Comparison of ENCODE assay signal across 8 cellular contexts in genomic region chr12:12722351-12723146, GRCh38. TPM values are rescaled to one million over a fixed set of nuclear protein-coding genes. Genes with fewer than 3 reads are reported as not detected.
DNase-seq lines count a peak whose midpoint lies in the region; ATAC-seq, FAIRE-seq and TF ChIP-seq lines count a peak whose summit lies in the region.

No MANE protein-coding gene starts in this region.

- peak overlapping the region in 1 of 2 experiments; percentile 94; a peak in 2 of 4 replicates for H3K9ac ChIP-seq in K562 (ENCODE audit: insufficient read depth in 1 of 2, low read depth in 2 of 2, low read length in 2 of 2)
- peak overlapping the region; percentile 97 for H3K9ac ChIP-seq in mesenchymal stem cell (ENCODE audit: low read length)

- no peak overlapping the region for H3K4ac ChIP-seq in mesenchymal stem cell (ENCODE audit: low read depth in 1 of 2, low read length in 2 of 2)

- no peak overlapping the region for H3K18ac ChIP-seq in mesenchymal stem cell (ENCODE audit: low read depth in 1 of 2, low read length in 2 of 2)

- no peak overlapping the region for H4K8ac ChIP-seq in mesenchymal stem cell (ENCODE audit: low read length)

- no peaks in the 10 kb centered on the region for H4K20me1 ChIP-seq in K562 (replicated peaks; ENCODE audit: control insufficient read depth, insufficient read depth, low read length)

- no peak for ATAC-seq in K562

- peaks cover 36% of the 10 kb centered on the region for H3K36me3 ChIP-seq in K562 (ENCODE audit: control insufficient read depth, insufficient read depth, low read length)
- H3K36me3 ChIP-seq in mesenchymal stem cell (ENCODE audit: control insufficient read depth in 1 of 2, insufficient read depth in 2 of 2, low read depth in 1 of 2, low read length in 2 of 2): peaks cover 0 to 35% of the 10 kb centered on the region in 2 experiments

- H3K79me1 ChIP-seq in mesenchymal stem cell (replicated peaks; ENCODE audit: low read length, poor library complexity, severe bottlenecking): peaks cover 3% of the 10 kb centered on the region

- peak overlapping the region; percentile 69 for H3K4me2 ChIP-seq in K562 (ENCODE audit: insufficient read depth, low read length)
- H3K4me2 ChIP-seq in mesenchymal stem cell (ENCODE audit: low read length, poor library complexity, severe bottlenecking): no peak overlapping the region

- no peak for TF ChIP-seq CTCF in K562 (IDR thresholded peaks at IDR 0.05 in 2 of 3, conservative IDR thresholded peaks at IDR 0.05 in 1 of 3; ENCODE audit: insufficient read depth in 2 of 3, low read depth in 1 of 3, low read length in 3 of 3)

- no peak overlapping the region for H3K14ac ChIP-seq in mesenchymal stem cell (ENCODE audit: low read length in 2 of 2)

- no peak overlapping the region for H2AFZ ChIP-seq in K562 (ENCODE audit: low read depth, low read length)
- H2AFZ ChIP-seq in mesenchymal stem cell (ENCODE audit: low read depth, low read length): no peak overlapping the region

- intact Hi-C loops in K562 (cut with micrococcal nuclease): no loop called here

- H3K79me2 ChIP-seq in K562 (ENCODE audit: control insufficient read depth, insufficient read depth, low read length): peaks cover 88% of the 10 kb centered on the region

- FAIRE-seq in K562 (lab: Jason Lieb, UNC): peak; percentile 69

- in situ Hi-C loops in K562 (cut with MboI): loop anchor here (25.0 kb wide), 1 partner anchor 1160 kb away; no protein-coding TSS in a partner anchor

- no peak overlapping the region for H3K23ac ChIP-seq in mesenchymal stem cell (ENCODE audit: low read length in 2 of 2)

- 3% methylated on average over 3 of the region's 3 CpGs for WGBS in K562 (ENCODE audit: insufficient coverage, low coverage, missing lambda C conversion rate)
- 82% methylated on average over 1 of the region's 3 CpGs for WGBS in mesenchymal stem cell

- no peak overlapping the region for H2BK15ac ChIP-seq in mesenchymal stem cell (ENCODE audit: low read depth, poor library complexity, severe bottlenecking)

- peak overlapping the region; percentile 57; the same call in 1 of the 2 replicates for H3K4me3 ChIP-seq in K562
- H3K4me3 ChIP-seq in mesenchymal stem cell (ENCODE audit: insufficient read depth in 1 of 2, low read depth in 1 of 2, low read length in 2 of 2): peak overlapping the region in 1 of 2 experiments; percentile 85

- H4K91ac ChIP-seq in mesenchymal stem cell (ENCODE audit: low read length): no peak overlapping the region

- no peak for TF ChIP-seq POLR2A in K562 (conservative IDR thresholded peaks at IDR 0.05)

- H3K9me1 ChIP-seq in K562 (ENCODE audit: control insufficient read depth, insufficient read depth, low read length): no peaks in the 10 kb centered on the region

- peaks cover 8 to 18% of the 10 kb centered on the region in 2 experiments; a peak in 2 of 5 replicates for H3K4me1 ChIP-seq in K562 (replicated peaks in 1 of 2; ENCODE audit: control insufficient read depth in 2 of 2, insufficient read depth in 2 of 2, low read length in 2 of 2)
- peaks cover 9% of the 10 kb centered on the region for H3K4me1 ChIP-seq in mesenchymal stem cell (ENCODE audit: control insufficient read depth, insufficient read depth, low read depth, low read length)

- TF ChIP-seq RAD21 in K562 (CRISPR knock-in tag; conservative IDR thresholded peaks at IDR 0.05 in 1 of 2, IDR thresholded peaks at IDR 0.05 in 1 of 2): no peak

- POLR2A ChIA-PET in K562 (lab: Yijun Ruan, JAX): interaction anchor here (0.7 to 1.7 kb wide), 3 partner anchors 32 to 366 kb away, joined by 3 to 4 read pairs (median 4); partner anchors contain the start of gene BORCS5

- CTCF ChIA-PET in K562 (lab: Yijun Ruan, JAX; ENCODE audit: low intra/inter-chr PET ratio): no interaction called here

- no peak overlapping the region for H2AK5ac ChIP-seq in mesenchymal stem cell (ENCODE audit: low read length, severe bottlenecking)

- DNase-seq in SIG-M5 treated with dmso at 0.1 percent for 504 hours (lab: John Stamatoyannopoulos, UW; ENCODE audit: unreplicated experiment) (peak; percentile 70), SIG-M5 (lab: John Stamatoyannopoulos, UW) (no peak), NCI-H345 (lab: John Stamatoyannopoulos, UW) (peak; percentile 47), K562 (ENCODE audit: extremely low read depth in 1 of 4, low spot score in 3 of 4) (no peak), mesenchymal stem cell (peak; percentile 56), iPS-NIHi7 (ENCODE audit: extremely low spot score) (no peak), SKM-1 (lab: John Stamatoyannopoulos, UW; ENCODE audit: unreplicated experiment) (no peak), Ammon's horn (ENCODE audit: low spot score) (no peak)

- no peak overlapping the region for H2BK5ac ChIP-seq in mesenchymal stem cell (ENCODE audit: low read depth, low read length, poor library complexity, severe bottlenecking)

- no peaks in the 10 kb centered on the region for H3K27me3 ChIP-seq in K562 (ENCODE audit: control insufficient read depth in 2 of 2, insufficient read depth in 2 of 2, low read length in 2 of 2)
- H3K27me3 ChIP-seq in mesenchymal stem cell (ENCODE audit: control insufficient read depth in 1 of 2, insufficient read depth in 1 of 2, low read length in 2 of 2): no peaks in the 10 kb centered on the region

- TF ChIP-seq EP300 in K562 (IDR thresholded peaks at IDR 0.05; ENCODE audit: low read length): no peak

- H3K27ac ChIP-seq in K562 (ENCODE audit: extremely low read depth, low read depth, low read length) (peak overlapping the region; percentile 97), mesenchymal stem cell (ENCODE audit: low read length, poor library complexity, severe bottlenecking) (no peak overlapping the region)

- H3K9me3 ChIP-seq in K562 (replicated peaks; ENCODE audit: control insufficient read depth, insufficient read depth, low read depth, low read length): no peaks in the 10 kb centered on the region
- no peaks in the 10 kb centered on the region for H3K9me3 ChIP-seq in mesenchymal stem cell (ENCODE audit: control insufficient read depth, low read length)

- H2BK12ac ChIP-seq in mesenchymal stem cell (ENCODE audit: low read length in 2 of 2): no peak overlapping the region

- no TSS peak for BruUV-seq in K562 (replicated peaks; lab: Mats Ljungman, UMichigan)

- H2BK120ac ChIP-seq in mesenchymal stem cell (ENCODE audit: low read depth, low read length): no peak overlapping the region

RNA-seq across cellular contexts. Expression of gene CDKN1B, which starts 5.4 kb away (rescaled TPM):
- total RNA-seq in K562 (2011; cell fraction: chromatin; rRNA removed; ENCODE audit: low replicate concordance): 6.1 and 9.5 TPM in 2 replicates
- 15.8 and 17.9 TPM in 2 replicates for total RNA-seq in K562 (2011; cell fraction: nucleolus; rRNA removed)
- 8.5 and 10.2 TPM in 2 replicates for total RNA-seq in K562 (2011; cell fraction: nucleoplasm; rRNA removed)
- total RNA-seq in K562 (2014; rRNA removed) (32.0 and 35.2 TPM in 2 replicates), K562 (2014; rRNA removed; fragmentation: Illumina TruSeq; extraction: Trizol) (13.5 and 16.0 TPM in 2 replicates), K562 (2015; rRNA removed; fragmentation: Illumina TruSeq; extraction: Trizol) (16.8 and 18.6 TPM in 2 replicates), K562 (2021) (23.9 and 27.3 TPM in 2 replicates)
- polyA plus RNA-seq in K562 (2011; rRNA removed) (12.9 and 13.7 TPM in 2 replicates), K562 (2014; fragmentation: Illumina TruSeq; extraction: Trizol) (15.5 and 17.5 TPM in 2 replicates), K562 (2014; fragmentation: Nextera tagmentation; extraction: Ambion mirVana) (1 to 10 TPM; 2.6 to 3.0 TPM), K562 (2014; rRNA removed) (21.0 and 21.9 TPM in 2 replicates)
- polyA plus RNA-seq in K562 (2011; cell fraction: cytosol; rRNA removed): 5.9 and 6.8 TPM in 2 replicates
- polyA plus RNA-seq in K562 (2011; cell fraction: nucleus; rRNA removed): 10.1 and 11.6 TPM in 2 replicates
- 22.9 and 24.9 TPM in 2 replicates for polyA plus RNA-seq in K562 (2012)
- 8.8 and 9.9 TPM in 2 replicates for polyA minus RNA-seq in K562 (2011; rRNA and poly(A)+ RNA removed)
- polyA minus RNA-seq in K562 (2011; cell fraction: cytosol; rRNA and poly(A)+ RNA removed): 5.1 and 8.9 TPM in 2 replicates
- 13.9 and 27.3 TPM in 2 replicates for polyA minus RNA-seq in K562 (2011; cell fraction: nucleus; rRNA and poly(A)+ RNA removed)
- 19.0 TPM for polyA plus RNA-seq in mesenchymal stem cell (2013, experiment 1 of 2)
- polyA plus RNA-seq in mesenchymal stem cell (2013, experiment 2 of 2): 19.7 TPM

RNA-seq across cellular contexts. Expression of gene GPR19, which starts 26.6 kb away (rescaled TPM):
- total RNA-seq in K562 (2011; cell fraction: chromatin; rRNA removed; ENCODE audit: low replicate concordance): 0.65 and 0.70 TPM in 2 replicates
- 0.53 TPM in 1 of 2 replicates, not detected in the other for total RNA-seq in K562 (2011; cell fraction: nucleolus; rRNA removed)
- 0.44 and 0.53 TPM in 2 replicates for total RNA-seq in K562 (2011; cell fraction: nucleoplasm; rRNA removed)
- total RNA-seq in K562 (2014; rRNA removed) (0.08 TPM in 1 of 2 replicates, not detected in the other), K562 (2014; rRNA removed; fragmentation: Illumina TruSeq; extraction: Trizol) (0.73 and 0.76 TPM in 2 replicates), K562 (2015; rRNA removed; fragmentation: Illumina TruSeq; extraction: Trizol) (0.15 and 0.22 TPM in 2 replicates), K562 (2021) (0.35 TPM in 1 of 2 replicates, not detected in the other)
- polyA plus RNA-seq in K562 (2011; rRNA removed) (0.35 and 0.40 TPM in 2 replicates), K562 (2014; fragmentation: Illumina TruSeq; extraction: Trizol) (0.40 and 0.62 TPM in 2 replicates), K562 (2014; fragmentation: Nextera tagmentation; extraction: Ambion mirVana) (under 1 TPM; 0.22 to 0.35 TPM), K562 (2014; rRNA removed) (0.24 TPM in 1 of 2 replicates, not detected in the other)
- polyA plus RNA-seq in K562 (2011; cell fraction: cytosol; rRNA removed): 0.07 and 0.46 TPM in 2 replicates
- polyA plus RNA-seq in K562 (2011; cell fraction: nucleus; rRNA removed): 0.63 and 0.65 TPM in 2 replicates
- 0.16 and 0.44 TPM in 2 replicates for polyA plus RNA-seq in K562 (2012)
- polyA minus RNA-seq in K562 (2011; rRNA and poly(A)+ RNA removed): 0.72 TPM in 1 of 2 replicates, not detected in the other
- polyA minus RNA-seq in K562 (2011; cell fraction: cytosol; rRNA and poly(A)+ RNA removed): not detected in 2 replicates
- polyA minus RNA-seq in K562 (2011; cell fraction: nucleus; rRNA and poly(A)+ RNA removed): 0.78 TPM in 1 of 2 replicates, not detected in the other
- 0.28 TPM for polyA plus RNA-seq in mesenchymal stem cell (2013, experiment 1 of 2)
- polyA plus RNA-seq in mesenchymal stem cell (2013, experiment 2 of 2): 0.22 TPM

Comparison
In these comparisons a context has a peak if more than half of its experiments do, and no peak if none do; other contexts are left out.
1. DNase-seq: peak in SIG-M5 treated with dmso at 0.1 percent for 504 hours (single experiment), NCI-H345 (single experiment) and mesenchymal stem cell (single experiment); none in SIG-M5 (single experiment), K562 (0 of 4), iPS-NIHi7 (single experiment), SKM-1 (single experiment) and Ammon's horn (single experiment).